Comparison of ENCODE assay signal across 9 cellular contexts in the genomic region with DNA sequence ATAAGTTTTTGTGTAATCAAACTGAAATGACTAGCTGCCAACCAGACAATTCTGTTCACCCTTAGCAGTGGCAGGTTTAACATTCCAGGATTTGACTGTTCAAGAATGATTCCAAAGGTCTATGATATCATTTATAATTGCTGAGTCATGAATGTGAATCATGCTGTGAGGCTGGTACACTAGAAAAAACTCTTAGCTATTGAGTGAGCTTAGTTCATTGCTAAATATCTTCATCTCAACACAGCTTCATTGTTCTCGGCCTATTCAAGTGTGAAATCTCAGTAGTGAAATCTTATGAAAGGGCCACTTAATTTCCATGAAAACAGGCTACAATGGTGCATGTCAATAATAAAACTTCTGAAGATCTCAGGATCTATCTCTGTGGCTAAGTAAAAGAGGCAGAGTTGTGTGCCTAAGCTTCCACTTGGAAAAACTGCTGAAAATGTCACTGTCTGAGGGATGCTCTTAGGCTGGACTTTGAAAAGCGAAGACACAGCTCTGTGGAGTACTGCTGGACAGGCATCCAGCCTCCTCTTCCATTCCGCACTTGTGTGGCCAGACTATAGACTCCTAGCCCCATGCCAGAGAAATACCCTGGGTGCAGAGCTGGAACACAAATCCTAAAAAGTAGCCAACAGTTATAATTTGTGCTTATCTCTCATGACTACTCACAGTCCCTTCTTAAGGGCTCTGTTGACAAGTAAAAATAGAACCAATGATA. TPM values are rescaled to one million over a fixed set of nuclear protein-coding genes. Genes with fewer than 3 reads are reported as not detected.
DNase-seq lines count a peak whose midpoint lies in the region; ATAC-seq and TF ChIP-seq lines count a peak whose summit lies in the region.
"Had no signal": no experiment of that assay in that cellular context is flagged by ENCODE, and none has a peak within 500 bp of the region (broad histone marks: within the 10 kb centered on the region; RNA-seq: fewer than 3 reads in every experiment).

No MANE protein-coding gene starts in this region.

- no peaks in the 10 kb centered on the region for H3K4me1 Mint-ChIP-seq in CD8-positive, alpha-beta T cell (ENCODE audit: low read depth)
- H3K4me1 Mint-ChIP-seq: CD4-positive, alpha-beta memory T cell had no signal

- H3K27ac Mint-ChIP-seq in CD8-positive, alpha-beta T cell: no peak overlapping the region
- H3K27ac Mint-ChIP-seq: CD4-positive, alpha-beta memory T cell had no signal

- H3K4me3 Mint-ChIP-seq in CD8-positive, alpha-beta T cell: no peak overlapping the region
- H3K4me3 Mint-ChIP-seq: CD4-positive, alpha-beta memory T cell had no signal

- H3K27ac ChIP-seq in cardiac muscle cell (peak overlapping the region; percentile 42), right atrium auricular region (peak overlapping the region in 1 of 2 donors; percentile 51), brain microvascular endothelial cell (peak overlapping the region; percentile 66), Karpas-422 (ENCODE audit: low read length) (no peak overlapping the region)
- no peak overlapping the region for H3K27ac ChIP-seq in CD8-positive, alpha-beta T cell (ENCODE audit: low read depth, low read length)

- H3K27me3 Mint-ChIP-seq in CD8-positive, alpha-beta T cell (ENCODE audit: low read depth): no peaks in the 10 kb centered on the region
- H3K27me3 Mint-ChIP-seq: CD4-positive, alpha-beta memory T cell had no signal

- no peaks in the 10 kb centered on the region for H3K79me2 ChIP-seq in Karpas-422 (ENCODE audit: low read length)

- H3K36me3 Mint-ChIP-seq in CD8-positive, alpha-beta T cell: peaks cover 15% of the 10 kb centered on the region

- H3K9me3 ChIP-seq in cardiac muscle cell (ENCODE audit: low read depth): no peaks in the 10 kb centered on the region
- no peaks in the 10 kb centered on the region for H3K9me3 ChIP-seq in right atrium auricular region
- no peaks in the 10 kb centered on the region for H3K9me3 ChIP-seq in CD8-positive, alpha-beta T cell (ENCODE audit: low read length)
- no peaks in the 10 kb centered on the region for H3K9me3 ChIP-seq in Karpas-422 (ENCODE audit: low read length)

- H3K36me3 ChIP-seq in cardiac muscle cell (no peaks in the 10 kb centered on the region), right atrium auricular region (peaks cover 6% of the 10 kb centered on the region), brain microvascular endothelial cell (replicated peaks) (no peaks in the 10 kb centered on the region), Karpas-422 (ENCODE audit: insufficient read depth, low read length) (peaks cover 13% of the 10 kb centered on the region; the same call in 1 of the 2 replicates)
- H3K36me3 ChIP-seq in CD8-positive, alpha-beta T cell (ENCODE audit: insufficient read depth, low read length): no peaks in the 10 kb centered on the region

- POLR2A ChIA-PET in CD8-positive, alpha-beta T cell (lab: Charles Lee): interaction anchor here (1.0 kb wide), 1 partner anchor 13 kb away, joined by 3 read pairs; a partner anchor contains a TSS

- H3K27me3 ChIP-seq in cardiac muscle cell: no peaks in the 10 kb centered on the region
- no peaks in the 10 kb centered on the region for H3K27me3 ChIP-seq in right atrium auricular region
- H3K27me3 ChIP-seq in brain microvascular endothelial cell (replicated peaks): no peaks in the 10 kb centered on the region
- H3K27me3 ChIP-seq in CD8-positive, alpha-beta T cell (ENCODE audit: insufficient read depth, low read length): no peaks in the 10 kb centered on the region
- no peaks in the 10 kb centered on the region for H3K27me3 ChIP-seq in Karpas-422 (ENCODE audit: low read length)

- in situ Hi-C loops in brain microvascular endothelial cell (cut with HindIII; ENCODE audit: low pct_ligation_motif_present, low sequenced_read_pairs): no loop called here

- CTCF ChIA-PET in CD8-positive, alpha-beta T cell (lab: Charles Lee): interaction anchor here (0.7 to 1.3 kb wide), 2 partner anchors 24 to 442 kb away, joined by 3 to 4 read pairs; no protein-coding TSS in a partner anchor

- no peaks in the 10 kb centered on the region for H3K9me2 ChIP-seq in Karpas-422 (replicated peaks; ENCODE audit: insufficient read depth, low read length)

- TF ChIP-seq CTCF in cardiac muscle cell (IDR thresholded peaks at IDR 0.05; ENCODE audit: low read depth, low read length) (no peak), right atrium auricular region (IDR thresholded peaks at IDR 0.05) (no peak), brain microvascular endothelial cell (IDR thresholded peaks at IDR 0.05; ENCODE audit: low read depth, low read length, missing control alignments) (no peak)
- no peak for TF ChIP-seq CTCF in CD8-positive, alpha-beta T cell (IDR thresholded peaks at IDR 0.05)

- DNase-seq in cardiac muscle cell (ENCODE audit: low read depth in 1 of 2, low spot score in 1 of 2): peak; percentile 5 to 87
- DNase-seq in right atrium auricular region (ENCODE audit: low spot score): no peak
- DNase-seq in brain microvascular endothelial cell: peak; percentile 69
- DNase-seq in kidney tubule cell (ENCODE audit: low spot score): peak; percentile 95
- no peak for DNase-seq in stimulated activated naive CD8-positive, alpha-beta T cell treated with anti-CD3 and anti-CD28 coated beads, Interleukin-15, Interleukin-2, amounts not matched to agents 100 U/mL and 50 U/mL, for 24 hours
- no peak for DNase-seq in CD8-positive, alpha-beta T cell
- no peak for DNase-seq in Karpas-422
- DNase-seq: CD4-positive, alpha-beta memory T cell had no signal

- no peak overlapping the region for H2AFZ ChIP-seq in Karpas-422 (ENCODE audit: low read length)

- no peaks in the 10 kb centered on the region for H4K20me1 ChIP-seq in Karpas-422 (ENCODE audit: insufficient read depth, low read depth, low read length)

- H3K9me3 Mint-ChIP-seq in CD8-positive, alpha-beta T cell: no peaks in the 10 kb centered on the region
- H3K9me3 Mint-ChIP-seq: CD4-positive, alpha-beta memory T cell had no signal

- intact Hi-C loops in CD8-positive, alpha-beta T cell (cut with DNase I, micrococcal nuclease): no loop called here

- peaks cover 13% of the 10 kb centered on the region for H3K4me1 ChIP-seq in cardiac muscle cell (ENCODE audit: low read depth)
- peaks cover 0 to 14% of the 10 kb centered on the region in 2 donors for H3K4me1 ChIP-seq in right atrium auricular region
- no peaks in the 10 kb centered on the region for H3K4me1 ChIP-seq in CD8-positive, alpha-beta T cell (ENCODE audit: insufficient read depth, low read length)
- H3K4me1 ChIP-seq in Karpas-422 (ENCODE audit: low read length): no peaks in the 10 kb centered on the region

- H3K4me2 ChIP-seq in Karpas-422 (ENCODE audit: low read depth, low read length, poor library complexity, severe bottlenecking): no peak overlapping the region

- no peak overlapping the region for H3K9ac ChIP-seq in Karpas-422 (ENCODE audit: low read length)

- H3K4me3 ChIP-seq in cardiac muscle cell (no peak overlapping the region), right atrium auricular region (no peak overlapping the region), brain microvascular endothelial cell (ENCODE audit: low read depth, low read length) (no peak overlapping the region), Karpas-422 (ENCODE audit: low read length) (no peak overlapping the region)
- H3K4me3 ChIP-seq in CD8-positive, alpha-beta T cell (ENCODE audit: low read depth, low read length): no peak overlapping the region

- ATAC-seq in stimulated activated naive CD8-positive, alpha-beta T cell treated with anti-CD3 and anti-CD28 coated beads, Interleukin-15, Interleukin-2, amounts not matched to agents 100 U/mL and 50 U/mL, for 24 hours: no peak
- no peak for ATAC-seq in CD8-positive, alpha-beta T cell
- no peak for ATAC-seq in HG03025 (IDR thresholded peaks at IDR 0.05; ENCODE audit: low FRiP score, unreplicated experiment)

RNA-seq across cellular contexts. Expression of a gene that starts 12.8 kb away (rescaled TPM):
- 3.0 and 4.3 TPM in 2 replicates for total RNA-seq in cardiac muscle cell
- polyA plus RNA-seq in cardiac muscle cell: 2.7 and 5.1 TPM in 2 replicates
- 1 to 10 TPM in 1 of 2 donors, under 1 TPM in 1; 0.86 to 1.7 TPM for total RNA-seq in right atrium auricular region
- under 1 TPM; 0.24 to 0.31 TPM for total RNA-seq in CD8-positive, alpha-beta T cell
- 1.3 and 1.9 TPM in 2 replicates for total RNA-seq in Karpas-422 (2014; rRNA removed; shearing (Covaris generic); ENCODE audit: low replicate concordance)

RNA-seq across cellular contexts. Expression of a gene that starts 35.0 kb away (rescaled TPM):
- total RNA-seq in cardiac muscle cell (122 and 152 TPM in 2 replicates), right atrium auricular region (10 to 100 TPM; 55.2 to 59.2 TPM)
- polyA plus RNA-seq in cardiac muscle cell: 122 and 142 TPM in 2 replicates
- 10 to 100 TPM; 84.6 to 87.5 TPM for total RNA-seq in CD8-positive, alpha-beta T cell
- total RNA-seq in Karpas-422 (2014; rRNA removed; shearing (Covaris generic); ENCODE audit: low replicate concordance): 212 and 223 TPM in 2 replicates

Comparison
In these comparisons a context has a peak if more than half of its experiments do, and no peak if none do; other contexts are left out.
1. DNase-seq: peak in cardiac muscle cell (2 of 2), brain microvascular endothelial cell (single experiment) and kidney tubule cell (single experiment); none in right atrium auricular region (single experiment), stimulated activated naive CD8-positive, alpha-beta T cell treated with anti-CD3 and anti-CD28 coated beads, Interleukin-15, Interleukin-2, amounts not matched to agents 100 U/mL and 50 U/mL, for 24 hours (single experiment), CD8-positive, alpha-beta T cell (0 of 7) and Karpas-422 (single experiment).
2. H3K27ac ChIP-seq: peak in cardiac muscle cell (single experiment) and brain microvascular endothelial cell (single experiment); none in CD8-positive, alpha-beta T cell (single experiment) and Karpas-422 (single experiment).